22 cellular contexts compared by ENCODE assay signal in the genomic region with DNA sequence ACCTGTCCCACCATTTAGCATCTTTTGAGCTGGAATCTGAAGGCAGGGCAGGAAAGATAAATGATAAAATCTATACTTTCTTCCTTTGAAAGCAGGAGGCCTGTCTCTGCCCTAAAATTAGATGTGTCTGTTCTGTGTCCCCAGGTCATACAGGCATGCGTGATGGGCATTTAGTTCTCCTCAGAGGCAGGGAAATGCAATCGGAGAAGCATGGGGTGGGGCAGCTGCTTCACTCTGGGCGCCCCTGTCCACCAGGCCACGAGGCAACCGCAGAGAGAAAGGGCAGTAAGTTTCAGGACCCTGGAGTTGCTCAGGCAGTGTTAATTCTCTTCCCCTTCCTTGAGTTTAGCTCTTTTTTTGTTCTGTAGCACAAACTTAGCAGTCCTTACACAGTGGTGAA. TPM values are rescaled to one million over a fixed set of nuclear protein-coding genes. Genes with fewer than 3 reads are reported as not detected.
DNase-seq lines count a peak whose midpoint lies in the region; ATAC-seq and TF ChIP-seq lines count a peak whose summit lies in the region.
"Had no signal": no experiment of that assay in that cellular context is flagged by ENCODE, and none has a peak within 500 bp of the region (broad histone marks: within the 10 kb centered on the region; RNA-seq: fewer than 3 reads in every experiment).

No MANE protein-coding gene starts in this region.

- H3K4me3 Mint-ChIP-seq in CD4-positive, CD25-positive, alpha-beta regulatory T cell = no peak overlapping the region
- no peak overlapping the region for H3K4me3 Mint-ChIP-seq in CD8-positive, alpha-beta T cell
- H3K4me3 Mint-ChIP-seq in endothelial cell (ENCODE audit: unreplicated experiment) = no peak overlapping the region
- H3K4me3 Mint-ChIP-seq: GM23338, IgD-negative memory B cell had no signal

- H3K36me3 Mint-ChIP-seq in CD4-positive, CD25-positive, alpha-beta regulatory T cell = peaks cover 20% of the 10 kb centered on the region
- H3K36me3 Mint-ChIP-seq in CD8-positive, alpha-beta T cell = peaks cover 59% of the 10 kb centered on the region
- H3K36me3 Mint-ChIP-seq in endothelial cell (ENCODE audit: low read depth, unreplicated experiment) = peaks cover 33% of the 10 kb centered on the region

- no peak for TF ChIP-seq CTCF in CD8-positive, alpha-beta T cell (IDR thresholded peaks at IDR 0.05)
- no peak for TF ChIP-seq CTCF in endothelial cell (IDR thresholded peaks at IDR 0.05; ENCODE audit: unreplicated experiment)
- no peak for TF ChIP-seq CTCF in WERI-Rb-1 (IDR thresholded peaks at IDR 0.05; ENCODE audit: low read depth, low read length)

- H3K9me3 Mint-ChIP-seq in CD4-positive, CD25-positive, alpha-beta regulatory T cell = no peaks in the 10 kb centered on the region
- no peaks in the 10 kb centered on the region for H3K9me3 Mint-ChIP-seq in CD8-positive, alpha-beta T cell
- H3K9me3 Mint-ChIP-seq in endothelial cell (ENCODE audit: unreplicated experiment) = peaks cover 5% of the 10 kb centered on the region
- H3K9me3 Mint-ChIP-seq: IgD-negative memory B cell had no signal

- H3K36me3 ChIP-seq in CD4-positive, CD25-positive, alpha-beta regulatory T cell (ENCODE audit: control insufficient read depth, insufficient read depth, low read length) = peaks cover 33% of the 10 kb centered on the region
- H3K36me3 ChIP-seq in CD8-positive, alpha-beta T cell (ENCODE audit: insufficient read depth, low read length) = peaks cover 14% of the 10 kb centered on the region
- H3K36me3 ChIP-seq in skeletal muscle tissue (ENCODE audit: control insufficient read depth in 3 of 3, insufficient read depth in 3 of 3, low read length in 3 of 3) (peaks cover 28 to 34% (median 30%) of the 10 kb centered on the region in 3 donors), WERI-Rb-1 (peaks cover 45% of the 10 kb centered on the region)

- POLR2A ChIA-PET in CD8-positive, alpha-beta T cell (lab: Charles Lee) = interaction anchor here (1.7 kb wide), 1 partner anchor 53 kb away, joined by 4 read pairs; no protein-coding TSS in a partner anchor

- no peak overlapping the region for H3K27ac ChIP-seq in CD4-positive, CD25-positive, alpha-beta regulatory T cell (ENCODE audit: insufficient read depth, low read length, poor library complexity, severe bottlenecking)
- no peak overlapping the region for H3K27ac ChIP-seq in CD8-positive, alpha-beta T cell (ENCODE audit: low read depth, low read length)
- peak overlapping the region; percentile 3 for H3K27ac ChIP-seq in skeletal muscle tissue (ENCODE audit: low read depth, low read length)
- no peak overlapping the region for H3K27ac ChIP-seq in WERI-Rb-1
- H3K27ac ChIP-seq: SJSA1 had no signal

- H3K4me3 ChIP-seq in CD4-positive, CD25-positive, alpha-beta regulatory T cell (ENCODE audit: low read depth, low read length) = no peak overlapping the region
- no peak overlapping the region for H3K4me3 ChIP-seq in CD8-positive, alpha-beta T cell (ENCODE audit: low read depth, low read length)
- H3K4me3 ChIP-seq in skeletal muscle tissue (ENCODE audit: low read length in 3 of 3) (no peak overlapping the region), WERI-Rb-1 (ENCODE audit: low read depth, low read length) (no peak overlapping the region)
- H3K4me3 ChIP-seq: GM23338, SJSA1 had no signal

- H3K4me1 ChIP-seq in CD4-positive, CD25-positive, alpha-beta regulatory T cell (ENCODE audit: control insufficient read depth, insufficient read depth, low read length, poor library complexity, severe bottlenecking) = no peaks in the 10 kb centered on the region
- no peaks in the 10 kb centered on the region for H3K4me1 ChIP-seq in CD8-positive, alpha-beta T cell (ENCODE audit: insufficient read depth, low read length)
- no peaks in the 10 kb centered on the region for H3K4me1 ChIP-seq in skeletal muscle tissue (ENCODE audit: control insufficient read depth in 3 of 3, insufficient read depth in 3 of 3, low read length in 3 of 3)
- H3K4me1 ChIP-seq: SJSA1 had no signal

- intact Hi-C loops in CD8-positive, alpha-beta T cell (cut with DNase I, micrococcal nuclease) = loop anchor here in 1 of 2 experiments (5.0 kb wide), 2 partner anchors 86 to 126 kb away; partner anchors contain the start of genes DNASE1 and SLX4

- peak overlapping the region in 2 of 3 donors; percentile 71 to 82 for H3K27ac Mint-ChIP-seq in CD4-positive, CD25-positive, alpha-beta regulatory T cell
- peak overlapping the region; percentile 72 for H3K27ac Mint-ChIP-seq in CD8-positive, alpha-beta T cell
- peak overlapping the region; percentile 42 for H3K27ac Mint-ChIP-seq in endothelial cell (ENCODE audit: unreplicated experiment)
- H3K27ac Mint-ChIP-seq: GM23338 had no signal

- no peaks in the 10 kb centered on the region for H3K9me3 ChIP-seq in CD4-positive, CD25-positive, alpha-beta regulatory T cell (ENCODE audit: control insufficient read depth in 2 of 2, low read length in 2 of 2)
- H3K9me3 ChIP-seq in CD8-positive, alpha-beta T cell (ENCODE audit: low read length) = no peaks in the 10 kb centered on the region
- H3K9me3 ChIP-seq in skeletal muscle tissue (ENCODE audit: control insufficient read depth in 3 of 3, low read length in 3 of 3) = no peaks in the 10 kb centered on the region
- H3K9me3 ChIP-seq in WERI-Rb-1 (ENCODE audit: severe bottlenecking) = no peaks in the 10 kb centered on the region
- H3K9me3 ChIP-seq: SJSA1 had no signal

- no peak for ATAC-seq in CD4-positive, CD25-positive, alpha-beta regulatory T cell (ENCODE audit: low read depth in 2 of 2)
- no peak for ATAC-seq in CD8-positive, alpha-beta T cell
- ATAC-seq: GM23338, HCT116, Panc1 had no signal

- H3K9ac ChIP-seq in skeletal muscle tissue (ENCODE audit: low read depth in 1 of 3, low read length in 3 of 3) = no peak overlapping the region

- no peaks in the 10 kb centered on the region for H3K27me3 Mint-ChIP-seq in CD4-positive, CD25-positive, alpha-beta regulatory T cell
- no peaks in the 10 kb centered on the region for H3K27me3 Mint-ChIP-seq in CD8-positive, alpha-beta T cell (ENCODE audit: low read depth)
- H3K27me3 Mint-ChIP-seq in endothelial cell (ENCODE audit: unreplicated experiment) = no peaks in the 10 kb centered on the region
- H3K27me3 Mint-ChIP-seq: IgD-negative memory B cell had no signal

- H3K4me1 Mint-ChIP-seq in CD4-positive, CD25-positive, alpha-beta regulatory T cell = peaks cover 0 to 12% (median 4%) of the 10 kb centered on the region in 4 donors
- peaks cover 11% of the 10 kb centered on the region for H3K4me1 Mint-ChIP-seq in CD8-positive, alpha-beta T cell (ENCODE audit: low read depth)
- H3K4me1 Mint-ChIP-seq in endothelial cell (ENCODE audit: unreplicated experiment) = peaks cover 8% of the 10 kb centered on the region
- H3K4me1 Mint-ChIP-seq: GM23338 had no signal

- DNase-seq in CD4-positive, CD25-positive, alpha-beta regulatory T cell = no peak
- DNase-seq in CD8-positive, alpha-beta T cell = no peak
- DNase-seq in endothelial cell (ENCODE audit: low spot score) (no peak), WERI-Rb-1 (no peak)
- DNase-seq in activated CD4-positive, alpha-beta T cell treated with anti-CD3 and anti-CD28 coated beads for 4 hours = no peak
- no peak for DNase-seq in stimulated activated CD4-positive, alpha-beta T cell treated with anti-CD3 and anti-CD28 coated beads, Interleukin-4, amount 100 ng/mL, for 4 hours
- DNase-seq: ACHN, AML-193, Calu3, Karpas-422, NCI-H1048, NCI-H1436, NCI-H2029, NCI-H345, NCI-H526 had no signal

- H3K27me3 ChIP-seq in CD4-positive, CD25-positive, alpha-beta regulatory T cell (ENCODE audit: control insufficient read depth, insufficient read depth, low read length) = no peaks in the 10 kb centered on the region
- H3K27me3 ChIP-seq in CD8-positive, alpha-beta T cell (ENCODE audit: insufficient read depth, low read length) = no peaks in the 10 kb centered on the region
- H3K27me3 ChIP-seq in skeletal muscle tissue (ENCODE audit: control insufficient read depth in 3 of 3, insufficient read depth in 3 of 3, low read length in 3 of 3) (no peaks in the 10 kb centered on the region), WERI-Rb-1 (ENCODE audit: insufficient read depth, low read depth, severe bottlenecking) (no peaks in the 10 kb centered on the region)
- H3K27me3 ChIP-seq: SJSA1 had no signal

- CTCF ChIA-PET in CD8-positive, alpha-beta T cell (lab: Charles Lee) = interaction anchor here (1.0 to 2.4 kb wide), 7 partner anchors 10 to 137 kb away, joined by 3 to 13 read pairs (median 5); no protein-coding TSS in a partner anchor

RNA-seq across cellular contexts. Expression of gene CLUAP1, which starts 25.1 kb away (rescaled TPM):
- total RNA-seq in CD4-positive, CD25-positive, alpha-beta regulatory T cell = 11.3 TPM
- 10 to 100 TPM; 20.6 to 35.1 (median 21.3) TPM for polyA plus RNA-seq in CD4-positive, CD25-positive, alpha-beta regulatory T cell
- total RNA-seq in CD8-positive, alpha-beta T cell = 1 to 10 TPM; 5.6 to 6.0 TPM
- 15.8 TPM for total RNA-seq in endothelial cell (ENCODE audit: unreplicated experiment)
- total RNA-seq in skeletal muscle tissue = 11.5 TPM

RNA-seq across cellular contexts. Expression of gene C16orf90, which starts 30.7 kb away (rescaled TPM):
- total RNA-seq in CD4-positive, CD25-positive, alpha-beta regulatory T cell = not detected
- not detected for polyA plus RNA-seq in CD4-positive, CD25-positive, alpha-beta regulatory T cell
- total RNA-seq in CD8-positive, alpha-beta T cell = not detected
- total RNA-seq in endothelial cell (ENCODE audit: unreplicated experiment) (not detected), skeletal muscle tissue (not detected)
- total RNA-seq: Calu3, GM23338, MCF 10A, SJSA1 had no signal
- polyA plus RNA-seq: GM23338, IgD-negative memory B cell had no signal

RNA-seq across cellular contexts. Expression of gene NLRC3, which starts 51.3 kb away (rescaled TPM):
- total RNA-seq in CD4-positive, CD25-positive, alpha-beta regulatory T cell = 97.0 TPM
- polyA plus RNA-seq in CD4-positive, CD25-positive, alpha-beta regulatory T cell = 10 to 100 TPM; 23.2 to 28.3 (median 26.8) TPM
- 10 to 100 TPM; 39.5 to 42.9 TPM for total RNA-seq in CD8-positive, alpha-beta T cell
- 3.2 TPM for total RNA-seq in endothelial cell (ENCODE audit: unreplicated experiment)
- 0.52 TPM for total RNA-seq in skeletal muscle tissue
- total RNA-seq: MCF 10A, SJSA1 had no signal
